Comparison of ENCODE assay signal across 2 cellular contexts in genomic region chr1:23214640-23215039, GRCh38.
TF ChIP-seq lines count a peak whose summit lies in the region.

No MANE protein-coding gene starts in this region.

TF ChIP-seq in A549, 52 proteins besides CTCF, POLR2A, EP300 and RAD21:
- TF ChIP-seq SMC3 (IDR thresholded peaks at IDR 0.05) (no peak), MAFK (IDR thresholded peaks at IDR 0.05; ENCODE audit: partially characterized antibody) (no peak), FOSL2 (IDR thresholded peaks at IDR 0.05) (no peak), FOSL2 (CRISPR knock-in tag; IDR thresholded peaks at IDR 0.05) (peak; percentile 57), EHMT2 (IDR thresholded peaks at IDR 0.05; ENCODE audit: low read depth) (no peak), ATOH8 (CRISPR knock-in tag; IDR thresholded peaks at IDR 0.05; ENCODE audit: low read depth) (no peak)

TF ChIP-seq in IMR-90, 13 proteins besides CTCF, POLR2A, EP300 and RAD21:
- TF ChIP-seq BHLHE40 (IDR thresholded peaks at IDR 0.05; ENCODE audit: low read depth, low read length) (no peak), NFE2L2 (IDR thresholded peaks at IDR 0.05; ENCODE audit: low read depth, low read length) (no peak), SMC3 (IDR thresholded peaks at IDR 0.05; ENCODE audit: low read depth, low read length) (no peak), MAFK (IDR thresholded peaks at IDR 0.05; ENCODE audit: low read depth, low read length) (no peak), RCOR1 (IDR thresholded peaks at IDR 0.05; ENCODE audit: insufficient replicate concordance, low read length) (no peak), ELK1 (IDR thresholded peaks at IDR 0.05; ENCODE audit: borderline replicate concordance, low read depth, low read length) (no peak), FOS (IDR thresholded peaks at IDR 0.05; ENCODE audit: low read depth, low read length) (no peak), USF2 (IDR thresholded peaks at IDR 0.05; ENCODE audit: low read depth, low read length) (no peak), RFX5 (IDR thresholded peaks at IDR 0.05; ENCODE audit: low read depth, low read length) (no peak), CEBPB (IDR thresholded peaks at IDR 0.05; ENCODE audit: low read depth, low read length) (no peak), MAZ (IDR thresholded peaks at IDR 0.05; ENCODE audit: borderline replicate concordance, low read depth, low read length) (no peak), CHD1 (IDR thresholded peaks at IDR 0.05; ENCODE audit: low read depth, low read length) (no peak), MXI1 (IDR thresholded peaks at IDR 0.05; ENCODE audit: borderline replicate concordance, low read depth, low read length) (no peak)
